In the genomic region with DNA sequence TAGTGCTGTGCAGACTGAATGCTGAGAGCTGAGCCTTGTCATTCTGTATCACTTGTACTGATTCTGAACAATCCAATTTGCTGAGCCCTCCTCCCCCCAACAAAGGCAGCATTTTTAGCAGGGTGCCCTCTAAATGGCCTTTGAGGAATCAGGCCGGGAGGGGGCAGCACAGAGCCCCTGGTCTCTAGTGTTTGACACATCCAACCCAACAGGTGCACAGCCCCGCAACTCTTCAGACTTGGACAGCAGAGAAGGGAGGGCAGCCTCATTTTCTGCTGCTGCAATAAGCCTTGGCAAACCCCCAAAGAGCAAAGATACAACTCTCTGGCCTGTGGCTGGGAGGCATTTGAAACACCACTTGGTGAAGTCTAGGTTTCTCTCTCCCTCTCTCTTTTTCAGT, we compare ENCODE assay signal across 8 cellular contexts. TPM values are rescaled to one million over a fixed set of nuclear protein-coding genes. Genes with fewer than 3 reads are reported as not detected.
DNase-seq lines count a peak whose midpoint lies in the region; ATAC-seq and TF ChIP-seq lines count a peak whose summit lies in the region.

No MANE protein-coding gene starts in this region.

- H3K9me3 Mint-ChIP-seq in endothelial cell (ENCODE audit: unreplicated experiment): no peaks in the 10 kb centered on the region
- peaks cover 6% of the 10 kb centered on the region for H3K9me3 Mint-ChIP-seq in neural crest cell

- no peaks in the 10 kb centered on the region for H3K27me3 ChIP-seq in KMS-11 (ENCODE audit: insufficient read depth, low read depth)

- no peaks in the 10 kb centered on the region for H4K20me1 ChIP-seq in KMS-11 (ENCODE audit: insufficient read depth)

- no peaks in the 10 kb centered on the region for H3K36me3 ChIP-seq in KMS-11 (ENCODE audit: insufficient read depth)

- no peaks in the 10 kb centered on the region for H3K79me2 ChIP-seq in KMS-11 (ENCODE audit: insufficient read depth, low read depth)

- peak overlapping the region; percentile 9; the same call in 1 of the 2 replicates for H3K27ac ChIP-seq in KMS-11

- peak; percentile 1 for DNase-seq in A172 (ENCODE audit: low spot score)
- DNase-seq in GM13977 (ENCODE audit: low spot score): peak; percentile 11
- peak; percentile 15 to 32 for DNase-seq in activated CD4-positive, alpha-beta T cell treated with anti-CD3 and anti-CD28 coated beads for 4 hours
- peak; percentile 52 for DNase-seq in endothelial cell (ENCODE audit: low spot score)
- DNase-seq in neural crest cell (ENCODE audit: low read depth, low spot score): no peak
- DNase-seq in SW 1271 (lab: John Stamatoyannopoulos, UW): no peak

- peak overlapping the region; percentile 40; the same call in 1 of the 2 replicates for H2AFZ ChIP-seq in KMS-11 (ENCODE audit: low read depth)

- H3K4me3 Mint-ChIP-seq in endothelial cell (ENCODE audit: unreplicated experiment): no peak overlapping the region
- H3K4me3 Mint-ChIP-seq in neural crest cell: no peak overlapping the region

- H3K4me1 Mint-ChIP-seq in endothelial cell (ENCODE audit: unreplicated experiment) (peaks cover 8% of the 10 kb centered on the region), neural crest cell (peaks cover under 1% of the 10 kb centered on the region)

- in situ Hi-C loops in GM13977 (cut with MboI; ENCODE audit: low pct_unique_long_range_greater_than_20kb, low sequenced_read_pairs, unreplicated experiment): no loop called here

- H3K27ac Mint-ChIP-seq in endothelial cell (ENCODE audit: unreplicated experiment): no peak overlapping the region
- no peak overlapping the region for H3K27ac Mint-ChIP-seq in neural crest cell (ENCODE audit: unreplicated experiment)

- no peak overlapping the region for H3K4me3 ChIP-seq in KMS-11 (IDR thresholded peaks at IDR 0.05; ENCODE audit: insufficient read depth, low read depth, low read length)

- peaks cover 20% of the 10 kb centered on the region for H3K4me1 ChIP-seq in KMS-11 (ENCODE audit: low read depth, poor library complexity, severe bottlenecking)

- TF ChIP-seq CTCF in GM13977 (IDR thresholded peaks at IDR 0.05; ENCODE audit: extremely low read depth, insufficient read depth, missing control alignments) (peak; percentile 65), KMS-11 (conservative IDR thresholded peaks at IDR 0.05; ENCODE audit: low read depth, low read length) (peak; percentile 76), endothelial cell (IDR thresholded peaks at IDR 0.05; ENCODE audit: unreplicated experiment) (peak; percentile 46), neural crest cell (conservative IDR thresholded peaks at IDR 0.05) (peak; percentile 51)

- peak overlapping the region; percentile 20; the same call in 1 of the 2 replicates for H3K4me2 ChIP-seq in KMS-11

- no peak overlapping the region for H3K9ac ChIP-seq in KMS-11

- H3K27me3 Mint-ChIP-seq in endothelial cell (ENCODE audit: unreplicated experiment) (no peaks in the 10 kb centered on the region), neural crest cell (ENCODE audit: low read depth) (no peaks in the 10 kb centered on the region)

- no peaks in the 10 kb centered on the region for H3K36me3 Mint-ChIP-seq in endothelial cell (ENCODE audit: low read depth, unreplicated experiment)
- H3K36me3 Mint-ChIP-seq in neural crest cell (ENCODE audit: low read depth): peaks cover 3% of the 10 kb centered on the region

- ATAC-seq in GM18858 (IDR thresholded peaks at IDR 0.05; ENCODE audit: unreplicated experiment): no peak

RNA-seq across cellular contexts. Expression of gene ATP1B4, which starts 3.4 kb away (rescaled TPM):
- total RNA-seq in A172 (2014; rRNA removed; shearing (Covaris generic)): not detected in 2 replicates
- total RNA-seq in endothelial cell (ENCODE audit: unreplicated experiment) (not detected), neural crest cell (not detected in 2 replicates)

RNA-seq across cellular contexts. Expression of gene TMEM255A, which starts 54.1 kb away (rescaled TPM):
- total RNA-seq in A172 (2014; rRNA removed; shearing (Covaris generic)): 4.0 and 4.6 TPM in 2 replicates
- total RNA-seq in endothelial cell (ENCODE audit: unreplicated experiment): 0.13 TPM
- 0.70 and 0.91 TPM in 2 replicates for total RNA-seq in neural crest cell

Comparison
In these comparisons a context has a peak if more than half of its experiments do, and no peak if none do; other contexts are left out.
1. DNase-seq: peak in A172 (single experiment), GM13977 (single experiment), activated CD4-positive, alpha-beta T cell treated with anti-CD3 and anti-CD28 coated beads for 4 hours (2 of 2) and endothelial cell (single experiment); none in neural crest cell (single experiment) and SW 1271 (0 of 2).
2. Peak in every context shown above with its lines, with median percentiles within 50 percentile points of each other: CTCF ChIP-seq.